Comparison of ENCODE assay signal across 8 cellular contexts in the genomic region with DNA sequence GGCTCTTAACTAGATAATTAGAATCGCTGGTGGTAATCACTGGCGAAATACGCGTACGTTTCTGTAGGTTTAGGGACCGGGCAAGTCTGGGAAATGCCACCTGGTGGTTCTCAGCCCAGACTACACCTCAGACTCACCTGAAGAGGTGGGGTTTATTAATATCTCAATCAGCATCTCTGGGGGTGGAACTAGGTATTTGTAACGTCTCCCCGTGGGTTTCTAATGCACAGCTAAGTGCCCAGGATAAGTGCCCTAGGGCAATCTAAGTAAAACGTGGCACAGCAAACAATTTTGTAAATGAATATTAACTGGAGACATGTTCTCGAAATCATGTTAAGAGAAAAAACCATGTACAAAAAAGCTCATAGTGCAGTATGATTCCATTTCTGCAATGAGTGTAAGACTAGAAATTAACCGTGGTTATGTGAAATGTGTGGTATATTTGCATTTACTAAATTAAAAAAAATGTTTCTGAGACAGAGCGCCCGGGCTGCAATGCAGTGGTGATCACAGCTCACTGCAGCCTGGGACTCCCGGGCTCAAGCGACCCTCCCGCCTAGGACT. TPM values are rescaled to one million over a fixed set of nuclear protein-coding genes. Genes with fewer than 3 reads are reported as not detected.
DNase-seq lines count a peak whose midpoint lies in the region; ATAC-seq and TF ChIP-seq lines count a peak whose summit lies in the region.

No MANE protein-coding gene starts in this region.

- peaks cover 34% of the 10 kb centered on the region for H3K4me1 Mint-ChIP-seq in activated T-helper 2 cell treated with anti-CD3 and anti-CD28 coated beads, Interferon-gamma antibody, Interleukin-2, Interleukin-4, amounts not matched to agents 10 μg/mL and 5 μg/mL and 100 μg/mL, durations not matched to agents 14 hours and 24 hours and 36 hours (ENCODE audit: low read depth)

- TF ChIP-seq CTCF in heart right ventricle (IDR thresholded peaks at IDR 0.05) (peak in 4 of 9 donors; percentile 25 to 45 (median 27)), retinal pigment epithelial cell (conservative IDR thresholded peaks at IDR 0.05; ENCODE audit: low read depth, low read length) (peak; percentile 42)

- no peaks in the 10 kb centered on the region for H3K27me3 ChIP-seq in heart right ventricle

- WGBS in heart right ventricle, 2 donors = 43 to 44% methylated on average over 16 of the region's 16 CpGs

- H3K4me3 ChIP-seq in heart right ventricle (peak overlapping the region in 9 of 10 donors; percentile 78 to 100 (median 97)), retinal pigment epithelial cell (ENCODE audit: low read length) (peak overlapping the region; percentile 86)

- H3K9me3 Mint-ChIP-seq in activated T-helper 2 cell treated with anti-CD3 and anti-CD28 coated beads, Interferon-gamma antibody, Interleukin-2, Interleukin-4, amounts not matched to agents 10 μg/mL and 5 μg/mL and 100 μg/mL, durations not matched to agents 14 hours and 24 hours and 36 hours = no peaks in the 10 kb centered on the region

- peaks cover 2 to 42% (median 38%) of the 10 kb centered on the region in 9 donors for H3K4me1 ChIP-seq in heart right ventricle

- H3K9me3 ChIP-seq in heart right ventricle = no peaks in the 10 kb centered on the region

- H3K4me3 Mint-ChIP-seq in activated T-helper 2 cell treated with anti-CD3 and anti-CD28 coated beads, Interferon-gamma antibody, Interleukin-2, Interleukin-4, amounts not matched to agents 10 μg/mL and 5 μg/mL and 100 μg/mL, durations not matched to agents 14 hours and 24 hours and 36 hours (ENCODE audit: low read depth) = peak overlapping the region; percentile 96

- H3K27ac ChIP-seq in heart right ventricle = peak overlapping the region; percentile 67 to 99 (median 97)

- no peaks in the 10 kb centered on the region for H3K27me3 Mint-ChIP-seq in activated T-helper 2 cell treated with anti-CD3 and anti-CD28 coated beads, Interferon-gamma antibody, Interleukin-2, Interleukin-4, amounts not matched to agents 10 μg/mL and 5 μg/mL and 100 μg/mL, durations not matched to agents 14 hours and 24 hours and 36 hours (ENCODE audit: low read depth)

- peak; percentile 58 for ATAC-seq in Right ventricle myocardium inferior
- peak; percentile 57 for ATAC-seq in HG02943 (IDR thresholded peaks at IDR 0.05; ENCODE audit: low read depth, unreplicated experiment)
- ATAC-seq in heart right ventricle = peak; percentile 46 to 69 (median 57)

- H3K36me3 Mint-ChIP-seq in activated T-helper 2 cell treated with anti-CD3 and anti-CD28 coated beads, Interferon-gamma antibody, Interleukin-2, Interleukin-4, amounts not matched to agents 10 μg/mL and 5 μg/mL and 100 μg/mL, durations not matched to agents 14 hours and 24 hours and 36 hours (ENCODE audit: low read depth) = peaks cover 23% of the 10 kb centered on the region

- peaks cover 0 to 2% (median 0%) of the 10 kb centered on the region in 9 donors for H3K36me3 ChIP-seq in heart right ventricle

- peak overlapping the region; percentile 89 for H3K27ac Mint-ChIP-seq in activated T-helper 2 cell treated with anti-CD3 and anti-CD28 coated beads, Interferon-gamma antibody, Interleukin-2, Interleukin-4, amounts not matched to agents 10 μg/mL and 5 μg/mL and 100 μg/mL, durations not matched to agents 14 hours and 24 hours and 36 hours

- intact Hi-C loops in Right ventricle myocardium inferior (cut with DNase I) (loop anchor here (2.0 to 5.0 kb wide), 2 partner anchors 55 to 99 kb away; a partner anchor contains a TSS), cardiac septum (cut with DNase I) (loop anchor here (5.0 kb wide), 1 partner anchor 100 kb away; a partner anchor contains a TSS), heart right ventricle (cut with DNase I) (loop anchor here in 2 of 10 donors (5.0 to 10.0 kb wide), 3 partner anchors 53 to 240 kb away; a partner anchor contains a TSS)
- intact Hi-C loops in activated T-helper 2 cell treated with anti-CD3 and anti-CD28 coated beads, Interferon-gamma antibody, Interleukin-2, Interleukin-4, amounts not matched to agents 10 μg/mL and 5 μg/mL and 100 μg/mL, durations not matched to agents 14 hours and 24 hours and 36 hours (cut with micrococcal nuclease) = loop anchor here (1.0 to 10.0 kb wide), 5 partner anchors 20 to 689 kb away; a partner anchor contains a TSS

- DNase-seq in Right ventricle myocardium inferior (ENCODE audit: missing footprints) (no peak), cardiac septum (ENCODE audit: low spot score) (no peak), NCI-H2107 (lab: John Stamatoyannopoulos, UW) (peak; percentile 18), heart right ventricle (no peak), retinal pigment epithelial cell (ENCODE audit: low read depth) (peak; percentile 18), KG1 (lab: John Stamatoyannopoulos, UW) (no peak)
- no peak for DNase-seq in activated T-helper 2 cell treated with anti-CD3 and anti-CD28 coated beads, Interferon-gamma antibody, Interleukin-2, Interleukin-4, amounts not matched to agents 10 μg/mL and 5 μg/mL and 100 μg/mL, durations not matched to agents 14 hours and 24 hours and 36 hours (ENCODE audit: low spot score)

RNA-seq across cellular contexts. Expression of a gene that starts 0.8 kb away (rescaled TPM):
- total RNA-seq in Right ventricle myocardium inferior = 39.0 TPM
- total RNA-seq in cardiac septum = 46.2 TPM
- total RNA-seq in activated T-helper 2 cell treated with anti-CD3 and anti-CD28 coated beads, Interferon-gamma antibody, Interleukin-2, Interleukin-4, amounts not matched to agents 10 μg/mL and 5 μg/mL and 100 μg/mL, durations not matched to agents 14 hours and 24 hours and 36 hours = 64.0 and 77.6 TPM in 2 replicates
- 10 to 100 TPM; 37.8 to 77.1 (median 45.8) TPM for total RNA-seq in heart right ventricle
- 10 to 100 TPM; 14.5 to 20.7 TPM for polyA plus RNA-seq in heart right ventricle

RNA-seq across cellular contexts. Expression of a gene that starts 56.6 kb away (rescaled TPM):
- 15.6 TPM for total RNA-seq in Right ventricle myocardium inferior
- 22.1 TPM for total RNA-seq in cardiac septum
- total RNA-seq in activated T-helper 2 cell treated with anti-CD3 and anti-CD28 coated beads, Interferon-gamma antibody, Interleukin-2, Interleukin-4, amounts not matched to agents 10 μg/mL and 5 μg/mL and 100 μg/mL, durations not matched to agents 14 hours and 24 hours and 36 hours = 50.4 and 54.9 TPM in 2 replicates
- total RNA-seq in heart right ventricle = 10 to 100 TPM; 11.0 to 25.5 (median 12.5) TPM
- 10 to 100 TPM; 11.8 to 40.8 TPM for polyA plus RNA-seq in heart right ventricle

Comparison
In these comparisons a context has a peak if more than half of its experiments do, and no peak if none do; other contexts are left out.
1. DNase-seq: peak in NCI-H2107 (single experiment) and retinal pigment epithelial cell (single experiment); none in Right ventricle myocardium inferior (single experiment), cardiac septum (single experiment), activated T-helper 2 cell treated with anti-CD3 and anti-CD28 coated beads, Interferon-gamma antibody, Interleukin-2, Interleukin-4, amounts not matched to agents 10 μg/mL and 5 μg/mL and 100 μg/mL, durations not matched to agents 14 hours and 24 hours and 36 hours (single experiment), heart right ventricle (0 of 2) and KG1 (single experiment).
2. Peak in every context shown above with its lines, with median percentiles within 50 percentile points of each other: ATAC-seq.